Comparison of ENCODE assay signal across 8 cellular contexts in the genomic region with DNA sequence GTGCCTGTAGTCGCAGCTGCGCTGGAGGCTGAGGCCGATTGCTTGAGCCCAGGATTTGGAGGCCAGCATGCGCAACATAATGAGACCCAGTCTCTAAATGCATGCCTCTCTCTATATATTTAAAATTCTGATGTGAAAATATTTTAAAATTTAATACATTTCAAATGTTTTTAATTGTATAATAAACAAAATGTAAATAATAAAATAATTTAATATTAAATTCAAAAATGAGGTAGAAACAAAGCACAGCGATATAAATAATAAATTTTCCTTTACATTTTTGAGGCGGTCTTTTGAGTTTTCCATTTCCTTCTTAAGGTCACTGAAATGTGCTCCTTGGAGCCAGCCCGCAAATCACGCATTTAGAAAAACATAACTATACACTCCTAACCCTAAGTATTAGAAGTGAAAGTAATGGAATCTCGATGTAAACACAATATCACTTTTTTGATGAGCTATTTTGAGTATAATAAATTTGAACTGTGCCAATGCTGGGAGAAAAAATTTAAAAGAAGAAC. TPM values are rescaled to one million over a fixed set of nuclear protein-coding genes. Genes with fewer than 3 reads are reported as not detected.
DNase-seq lines count a peak whose midpoint lies in the region; ATAC-seq and TF ChIP-seq lines count a peak whose summit lies in the region.

No MANE protein-coding gene starts in this region.

- no peak for TF ChIP-seq RAD21 in HCT116 (IDR thresholded peaks at IDR 0.05; ENCODE audit: low read depth)

- peak; percentile 20 for ATAC-seq in HCT116

- BruUV-seq in HCT116 (replicated peaks; lab: Mats Ljungman, UMichigan) = TSS peak; percentile 77
- BruUV-seq in OCI-LY7 (replicated peaks; lab: Mats Ljungman, UMichigan) = no TSS peak

- intact Hi-C loops in HCT116 (cut with micrococcal nuclease) = loop anchor here (2.0 kb wide), 1 partner anchor 45 kb away; no protein-coding TSS in a partner anchor
- intact Hi-C loops in OCI-LY7 (cut with micrococcal nuclease; ENCODE audit: unreplicated experiment) = loop anchor here (2.0 to 10.0 kb wide), 2 partner anchors 541 to 683 kb away; no protein-coding TSS in a partner anchor

- TF ChIP-seq CTCF in GM12875 (IDR thresholded peaks at IDR 0.05; ENCODE audit: borderline replicate concordance, insufficient read depth, low read depth, low read length) (no peak), HCT116 (IDR thresholded peaks at IDR 0.05 in 2 of 3, conservative IDR thresholded peaks at IDR 0.05 in 1 of 3; ENCODE audit: borderline replicate concordance in 1 of 3, insufficient read depth in 1 of 3, low read depth in 2 of 3, low read length in 2 of 3) (no peak), OCI-LY7 (conservative IDR thresholded peaks at IDR 0.05; ENCODE audit: low read length) (no peak), fibroblast of villous mesenchyme (IDR thresholded peaks at IDR 0.05; ENCODE audit: insufficient read depth, low read depth, low read length) (no peak)

- H4K20me1 ChIP-seq in HCT116 (ENCODE audit: insufficient read depth) = peaks cover 5% of the 10 kb centered on the region; the same call in 1 of the 2 replicates
- peaks cover 30% of the 10 kb centered on the region for H4K20me1 ChIP-seq in OCI-LY7 (ENCODE audit: insufficient read depth, low read length)

- H3K4me3 ChIP-seq in GM12875 (ENCODE audit: low read depth, low read length) (peak overlapping the region; percentile 18), HCT116 (replicated peaks in 1 of 2; ENCODE audit: low read depth in 1 of 2, low read length in 2 of 2) (peak overlapping the region; percentile 84 to 87), OCI-LY7 (ENCODE audit: low read depth, low read length, poor library complexity, severe bottlenecking) (peak overlapping the region; percentile 49), fibroblast of villous mesenchyme (ENCODE audit: low read depth, low read length) (peak overlapping the region; percentile 52), skeletal muscle satellite cell (ENCODE audit: low read length) (peak overlapping the region; percentile 67)

- peaks cover 45% of the 10 kb centered on the region for H3K79me2 ChIP-seq in HCT116 (ENCODE audit: insufficient read depth, low read length)
- peaks cover 44% of the 10 kb centered on the region for H3K79me2 ChIP-seq in OCI-LY7 (ENCODE audit: insufficient read depth, low read depth, low read length)

- H3K4me2 ChIP-seq in HCT116 (ENCODE audit: low read length) = peak overlapping the region; percentile 79
- peak overlapping the region; percentile 75 for H3K4me2 ChIP-seq in OCI-LY7 (ENCODE audit: low read length)
- peak overlapping the region; percentile 74 for H3K4me2 ChIP-seq in skeletal muscle satellite cell (ENCODE audit: low read length)

- TF ChIP-seq POLR2A in HCT116 (IDR thresholded peaks at IDR 0.05; ENCODE audit: borderline replicate concordance, extremely low read depth, insufficient read depth, insufficient read length) = no peak

- CTCF ChIA-PET in HCT116 (lab: Charles Lee) (interaction anchor here (1.7 kb wide), 1 partner anchor 10 kb away, joined by 5 read pairs; no protein-coding TSS in a partner anchor), OCI-LY7 (lab: Charles Lee; ENCODE audit: unreplicated experiment) (no interaction called here)

- H3K4me1 ChIP-seq in HCT116 (ENCODE audit: control insufficient read depth in 1 of 2, insufficient read depth in 2 of 2, low read length in 2 of 2) = peaks cover 0 to 13% of the 10 kb centered on the region in 2 experiments; a peak in 2 of 4 replicates
- H3K4me1 ChIP-seq in OCI-LY7 (ENCODE audit: insufficient read depth, low read length, poor library complexity, severe bottlenecking) = peaks cover 28% of the 10 kb centered on the region
- peaks cover 27% of the 10 kb centered on the region for H3K4me1 ChIP-seq in skeletal muscle satellite cell (ENCODE audit: control insufficient read depth, insufficient read depth, low read length)

- H3K36me3 ChIP-seq in HCT116 (ENCODE audit: control insufficient read depth in 1 of 2, insufficient read depth in 2 of 2, low read length in 2 of 2) (peaks cover 9 to 14% of the 10 kb centered on the region in 2 experiments; a peak in 3 of 4 replicates), OCI-LY7 (ENCODE audit: insufficient read depth, low read length) (peaks cover 39% of the 10 kb centered on the region), skeletal muscle satellite cell (ENCODE audit: insufficient read depth, low read length) (no peaks in the 10 kb centered on the region)

- H2AFZ ChIP-seq in HCT116 (ENCODE audit: low read depth, low read length, poor library complexity, severe bottlenecking) (peak overlapping the region; percentile 98), OCI-LY7 (ENCODE audit: low read length) (peak overlapping the region; percentile 84; the same call in 1 of the 2 replicates)

- H3K27me3 ChIP-seq in HCT116 (ENCODE audit: insufficient read depth, low read length) (no peaks in the 10 kb centered on the region), skeletal muscle satellite cell (ENCODE audit: control insufficient read depth, insufficient read depth, low read length) (no peaks in the 10 kb centered on the region)

- H3K27ac ChIP-seq in HCT116 (ENCODE audit: low read depth, low read length) (peak overlapping the region; percentile 2; the same call in 1 of the 2 replicates), OCI-LY7 (ENCODE audit: low read depth, low read length, poor library complexity, severe bottlenecking) (no peak overlapping the region)

- RAD21 ChIA-PET in HCT116 (lab: Charles Lee; ENCODE audit: low non-redundant PET in 1 of 2, low total read pairs in 2 of 2, uncharacterized antibody in 2 of 2, unreplicated experiment in 2 of 2) = no interaction called here

- no peaks in the 10 kb centered on the region for H3K9me3 ChIP-seq in HCT116 (ENCODE audit: control insufficient read depth in 1 of 2, insufficient read depth in 1 of 2, low read depth in 1 of 2, low read length in 2 of 2)
- no peaks in the 10 kb centered on the region for H3K9me3 ChIP-seq in OCI-LY7 (ENCODE audit: low read length)
- no peaks in the 10 kb centered on the region for H3K9me3 ChIP-seq in skeletal muscle satellite cell (replicated peaks; ENCODE audit: low read length)

- H3K9me2 ChIP-seq in HCT116 (ENCODE audit: insufficient read depth) (no peaks in the 10 kb centered on the region), OCI-LY7 (ENCODE audit: insufficient read depth, low read length) (no peaks in the 10 kb centered on the region; the same call in 1 of the 2 replicates)

- H3K9ac ChIP-seq in HCT116 (ENCODE audit: low read length) (peak overlapping the region; percentile 97), skeletal muscle satellite cell (ENCODE audit: low read depth, low read length) (peak overlapping the region; percentile 76)

- DNase-seq in HCT116 (ENCODE audit: low read depth, low spot score) (no peak), OCI-LY7 (ENCODE audit: low spot score) (no peak), fibroblast of villous mesenchyme (ENCODE audit: low read depth) (no peak), NCI-H1436 treated with DMSO at 0.1 percent for 48 hours (lab: John Stamatoyannopoulos, UW) (no peak), NCI-H128 (lab: John Stamatoyannopoulos, UW; ENCODE audit: unreplicated experiment) (no peak), NCI-H526 (lab: John Stamatoyannopoulos, UW) (no peak)

- POLR2A ChIA-PET in HCT116 (lab: Charles Lee) = interaction anchor here (0.7 to 1.2 kb wide), 5 partner anchors 8 to 28 kb away, joined by 3 to 5 read pairs (median 3); no protein-coding TSS in a partner anchor
- POLR2A ChIA-PET in OCI-LY7 (lab: Charles Lee) = interaction anchor here (0.6 to 4.3 kb wide), 5 partner anchors 11 to 1324 kb away, joined by 3 to 25 read pairs (median 3); no protein-coding TSS in a partner anchor

TF ChIP-seq in HCT116, 20 proteins besides CTCF, POLR2A, EP300 and RAD21:
- no peak for TF ChIP-seq ZBTB33 (IDR thresholded peaks at IDR 0.05; ENCODE audit: extremely low read depth, insufficient replicate concordance, low read length)
- no peak for TF ChIP-seq ZNF274 (IDR thresholded peaks at IDR 0.05; ENCODE audit: low read depth, low read length)
- TF ChIP-seq ZFX (IDR thresholded peaks at IDR 0.05) = no peak
- no peak for TF ChIP-seq JUND (IDR thresholded peaks at IDR 0.05)
- no peak for TF ChIP-seq EGR1 (IDR thresholded peaks at IDR 0.05; ENCODE audit: low read depth)
- TF ChIP-seq CEBPB (IDR thresholded peaks at IDR 0.05; ENCODE audit: low read depth) = no peak
- no peak for TF ChIP-seq CBX3 (IDR thresholded peaks at IDR 0.05; ENCODE audit: low read depth)

RNA-seq across cellular contexts. Expression of gene CDK1, which starts 0.5 kb away (rescaled TPM):
- total RNA-seq in HCT116 (2021; ENCODE audit: unreplicated experiment) (104 TPM), OCI-LY7 (2022) (155 and 164 TPM in 2 replicates), fibroblast of villous mesenchyme (20.0 and 49.2 TPM in 2 replicates)
- polyA plus RNA-seq in HCT116 (2012) = 30.3 and 51.6 TPM in 2 replicates
- 145 and 156 TPM in 2 replicates for total RNA-seq in OCI-LY7 (2014; rRNA removed; shearing (Covaris generic))
- total RNA-seq in skeletal muscle satellite cell (2012; rRNA removed) = 29.7 and 31.7 TPM in 2 replicates

Comparison
In these comparisons a context has a peak if more than half of its experiments do, and no peak if none do; other contexts are left out.
1. H3K4me3 ChIP-seq: peak in every context shown above with its lines; median percentile 86 in HCT116; 67 in skeletal muscle satellite cell; 52 in fibroblast of villous mesenchyme; 49 in OCI-LY7; 18 in GM12875.